In the genomic region with DNA sequence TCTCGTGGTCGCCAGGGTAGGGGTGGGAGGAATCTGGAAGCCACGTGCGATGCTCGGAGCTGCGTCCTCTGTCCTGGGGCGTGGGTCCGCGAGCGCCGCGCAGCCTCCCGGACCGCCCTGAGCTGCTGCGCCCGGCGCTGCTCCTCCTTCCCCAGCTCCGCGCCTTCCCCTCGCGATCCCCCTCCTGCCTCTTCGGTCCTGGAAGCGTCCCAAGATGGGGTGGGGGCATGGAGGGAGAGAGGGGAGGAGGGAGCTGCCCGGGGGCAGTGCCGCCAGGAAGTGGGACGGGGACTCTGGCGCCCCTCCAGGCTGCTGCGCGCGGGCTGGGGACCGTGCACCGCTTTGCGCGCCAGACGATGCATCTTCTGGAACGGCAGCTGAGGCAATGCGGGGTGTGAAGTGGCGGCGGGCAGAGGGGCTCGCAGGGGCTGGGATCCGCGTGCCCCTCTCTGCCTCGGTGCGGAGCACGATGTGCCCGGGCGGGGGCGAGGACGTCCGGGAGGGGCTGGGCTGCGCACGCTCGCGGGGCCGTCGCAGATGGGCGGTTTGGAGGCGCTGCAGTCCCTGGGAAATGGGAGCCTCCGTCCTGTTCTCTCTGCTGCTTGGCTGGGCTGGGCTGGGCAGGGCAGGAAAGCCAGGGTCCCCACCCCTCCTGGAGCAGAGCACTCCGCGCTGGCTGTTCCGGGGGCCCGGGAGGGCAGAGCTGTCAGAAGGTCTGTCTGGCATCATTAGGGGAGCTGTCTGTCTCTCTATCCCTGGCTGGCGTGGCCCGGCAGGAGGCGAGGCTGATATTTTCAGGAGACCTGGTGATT, we compare ENCODE assay signal across 1 cellular context.
TF ChIP-seq lines count a peak whose summit lies in the region.

No MANE protein-coding gene starts in this region.

TF ChIP-seq in HepG2, 621 proteins besides CTCF, POLR2A, EP300 and RAD21 (continued from another document and continues in another):
- TF ChIP-seq STAG1 (CRISPR knock-in tag; IDR thresholded peaks at IDR 0.05), result peak; percentile 42
- TF ChIP-seq NKX3-1 (CRISPR knock-in tag; IDR thresholded peaks at IDR 0.05), result no peak
- TF ChIP-seq ZNF329 (CRISPR knock-in tag; IDR thresholded peaks at IDR 0.05; ENCODE audit: low read depth), result no peak
- TF ChIP-seq ZNF784 (CRISPR knock-in tag; IDR thresholded peaks at IDR 0.05; ENCODE audit: borderline replicate concordance), result no peak
- TF ChIP-seq DNMT1 (CRISPR knock-in tag; IDR thresholded peaks at IDR 0.05), result no peak
- TF ChIP-seq ARHGAP35 (CRISPR knock-in tag; IDR thresholded peaks at IDR 0.05; ENCODE audit: borderline replicate concordance), result no peak
- no peak for TF ChIP-seq ZNF550 (CRISPR knock-in tag; IDR thresholded peaks at IDR 0.05; ENCODE audit: borderline replicate concordance)
- peak; percentile 19; the same call in 1 of the 2 replicates for TF ChIP-seq ARID5B (CRISPR knock-in tag; IDR thresholded peaks at IDR 0.05)
- no peak for TF ChIP-seq BCL3 (CRISPR knock-in tag; IDR thresholded peaks at IDR 0.05)
- TF ChIP-seq PITX1 (CRISPR knock-in tag; IDR thresholded peaks at IDR 0.05), result no peak
- TF ChIP-seq NCOA2 (CRISPR knock-in tag; IDR thresholded peaks at IDR 0.05), result no peak
- TF ChIP-seq, protein P1, sequence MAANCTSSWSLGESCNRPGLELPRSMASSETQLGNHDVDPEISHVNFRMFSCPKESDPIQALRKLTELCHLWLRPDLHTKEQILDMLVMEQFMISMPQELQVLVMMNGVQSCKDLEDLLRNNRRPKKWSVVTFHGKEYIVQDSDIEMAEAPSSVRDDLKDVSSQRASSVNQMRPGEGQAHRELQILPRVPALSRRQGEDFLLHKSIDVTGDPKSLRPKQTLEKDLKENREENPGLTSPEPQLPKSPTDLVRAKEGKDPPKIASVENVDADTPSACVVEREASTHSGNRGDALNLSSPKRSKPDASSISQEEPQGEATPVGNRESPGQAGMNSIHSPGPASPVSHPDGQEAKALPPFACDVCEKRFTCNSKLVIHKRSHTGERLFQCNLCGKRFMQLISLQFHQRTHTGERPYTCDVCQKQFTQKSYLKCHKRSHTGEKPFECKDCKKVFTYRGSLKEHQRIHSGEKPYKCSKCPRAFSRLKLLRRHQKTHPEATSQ (CRISPR knock-in tag; IDR thresholded peaks at IDR 0.05; ENCODE audit: borderline replicate concordance), result no peak
- TF ChIP-seq ZNF678 (CRISPR knock-in tag; IDR thresholded peaks at IDR 0.05), result no peak
- peak; percentile 79 for TF ChIP-seq PATZ1 (CRISPR knock-in tag; IDR thresholded peaks at IDR 0.05)
- TF ChIP-seq NFIB (CRISPR knock-in tag; IDR thresholded peaks at IDR 0.05; ENCODE audit: borderline replicate concordance), result no peak
- no peak for TF ChIP-seq NR2F2 (IDR thresholded peaks at IDR 0.05; ENCODE audit: borderline replicate concordance, low read depth)
- no peak for TF ChIP-seq KDM6A (CRISPR knock-in tag; IDR thresholded peaks at IDR 0.05; ENCODE audit: low read depth)
- no peak for TF ChIP-seq ZNF574 (CRISPR knock-in tag; IDR thresholded peaks at IDR 0.05)
- no peak for TF ChIP-seq ZNF879 (CRISPR knock-in tag; IDR thresholded peaks at IDR 0.05)
- TF ChIP-seq, protein P2, sequence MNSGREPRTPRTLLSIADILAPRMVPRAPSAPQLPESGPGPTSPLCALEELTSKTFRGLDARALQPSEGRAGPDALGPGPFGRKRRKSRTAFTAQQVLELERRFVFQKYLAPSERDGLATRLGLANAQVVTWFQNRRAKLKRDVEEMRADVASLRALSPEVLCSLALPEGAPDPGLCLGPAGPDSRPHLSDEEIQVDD (CRISPR knock-in tag; IDR thresholded peaks at IDR 0.05; ENCODE audit: borderline replicate concordance), result no peak; the same call in 1 of the 2 replicates
- TF ChIP-seq, protein P3, sequence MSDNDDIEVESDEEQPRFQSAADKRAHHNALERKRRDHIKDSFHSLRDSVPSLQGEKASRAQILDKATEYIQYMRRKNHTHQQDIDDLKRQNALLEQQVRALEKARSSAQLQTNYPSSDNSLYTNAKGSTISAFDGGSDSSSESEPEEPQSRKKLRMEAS (IDR thresholded peaks at IDR 0.05), result peak; percentile 59
- TF ChIP-seq GTF3A (CRISPR knock-in tag; conservative IDR thresholded peaks at IDR 0.05), result no peak
- TF ChIP-seq CCDC6 (CRISPR knock-in tag; IDR thresholded peaks at IDR 0.05), result no peak
- TF ChIP-seq SALL2 (CRISPR knock-in tag; IDR thresholded peaks at IDR 0.05), result peak; percentile 50; the same call in 1 of the 2 replicates
- TF ChIP-seq FOSL2 (CRISPR knock-in tag; IDR thresholded peaks at IDR 0.05), result no peak; the same call in 1 of the 2 replicates
- TF ChIP-seq PRPF4 (IDR thresholded peaks at IDR 0.05; ENCODE audit: low read depth, low read length, poor library complexity, severe bottlenecking), result no peak
- no peak for TF ChIP-seq ZFP36L1 (CRISPR knock-in tag; IDR thresholded peaks at IDR 0.05)
- no peak for TF ChIP-seq ETV6 (CRISPR knock-in tag; conservative IDR thresholded peaks at IDR 0.05)
- TF ChIP-seq CHD2 (IDR thresholded peaks at IDR 0.05; ENCODE audit: low read depth, low read length), result no peak
- no peak for TF ChIP-seq ZBTB21 (CRISPR knock-in tag; IDR thresholded peaks at IDR 0.05)
- TF ChIP-seq ZNF816 (CRISPR knock-in tag; IDR thresholded peaks at IDR 0.05; ENCODE audit: borderline replicate concordance), result no peak
- TF ChIP-seq ZNF234 (CRISPR knock-in tag; conservative IDR thresholded peaks at IDR 0.05), result no peak
- TF ChIP-seq ZIK1 (CRISPR knock-in tag; IDR thresholded peaks at IDR 0.05; ENCODE audit: borderline replicate concordance, low read depth), result no peak
- no peak for TF ChIP-seq HNF1A (IDR thresholded peaks at IDR 0.05; ENCODE audit: low read depth)
- no peak; the same call in 1 of the 2 replicates for TF ChIP-seq HNF1A (CRISPR knock-in tag; IDR thresholded peaks at IDR 0.05; ENCODE audit: borderline replicate concordance)
- TF ChIP-seq ZNF839 (CRISPR knock-in tag; IDR thresholded peaks at IDR 0.05; ENCODE audit: borderline replicate concordance), result 0 out of 2 replicates have a peak, but pooled peaks have one; percentile 16
- no peak for TF ChIP-seq GATA4 (IDR thresholded peaks at IDR 0.05; ENCODE audit: borderline replicate concordance, low read depth)
